Comparison of ENCODE assay signal across 9 cellular contexts in the genomic region with DNA sequence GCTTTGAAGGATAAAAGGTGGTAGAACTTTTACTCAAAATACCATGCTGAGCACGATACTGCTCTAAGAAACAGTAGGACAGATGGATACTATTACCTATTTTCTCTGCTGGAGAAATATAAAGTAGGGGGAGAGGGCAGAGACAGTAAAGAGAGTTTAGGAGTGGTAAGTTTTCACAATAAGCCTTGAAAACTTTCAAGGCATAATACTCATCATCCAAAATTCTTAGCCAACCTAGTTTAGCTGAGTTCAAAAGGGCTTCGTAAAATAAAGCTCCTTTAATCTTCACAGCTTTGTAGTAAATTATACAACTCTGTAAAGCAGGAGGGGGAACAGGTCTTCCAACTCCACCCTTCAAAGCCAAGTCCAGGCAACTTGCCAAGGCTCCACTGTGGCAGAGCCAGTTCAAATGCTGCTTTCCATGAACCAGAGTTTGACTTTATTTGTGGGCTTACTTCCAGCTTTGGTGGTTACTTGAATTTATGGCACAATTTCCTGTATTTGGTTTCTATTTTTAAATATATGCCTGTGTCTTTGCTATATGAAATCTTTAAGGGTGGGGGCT. TPM values are rescaled to one million over a fixed set of nuclear protein-coding genes. Genes with fewer than 3 reads are reported as not detected.
DNase-seq lines count a peak whose midpoint lies in the region; ATAC-seq, FAIRE-seq and TF ChIP-seq lines count a peak whose summit lies in the region.
"Had no signal": no experiment of that assay in that cellular context is flagged by ENCODE, and none has a peak within 500 bp of the region (broad histone marks: within the 10 kb centered on the region; RNA-seq: fewer than 3 reads in every experiment).

No MANE protein-coding gene starts in this region.

- TF ChIP-seq CTCF in PC-9 (conservative IDR thresholded peaks at IDR 0.05) (no peak), stomach (IDR thresholded peaks at IDR 0.05) (no peak)

- 0 out of 2 replicates have a peak, but pooled peaks cover 3% of the 10 kb centered on the region for H3K79me2 ChIP-seq in PC-9 (ENCODE audit: low read depth)

- no peak for FAIRE-seq in H54 (lab: Jason Lieb, UNC)

- peaks cover 5% of the 10 kb centered on the region; the same call in 1 of the 2 replicates for H4K20me1 ChIP-seq in PC-9 (ENCODE audit: insufficient read depth)

- intact Hi-C loops in PC-9 (cut with micrococcal nuclease; ENCODE audit: unreplicated experiment) = no loop called here
- intact Hi-C loops in head of caudate nucleus (cut with DNase I) = no loop called here
- intact Hi-C loops in stomach (cut with DNase I; ENCODE audit: low total_unique reads) = no loop called here

- H2AFZ ChIP-seq in PC-9 = no peak overlapping the region

- CTCF ChIA-PET in PC-9 (lab: Charles Lee) = no interaction called here

- POLR2A ChIA-PET in PC-9 (lab: Charles Lee; ENCODE audit: unreplicated experiment) = interaction anchor here (0.7 kb wide), 1 partner anchor 10 kb away, joined by 3 read pairs; no protein-coding TSS in a partner anchor

- DNase-seq in DMS 273 (lab: John Stamatoyannopoulos, UW; ENCODE audit: unreplicated experiment) (peak; percentile 78), DMS 273 treated with DMSO at 0.1 percent for 48 hours (lab: John Stamatoyannopoulos, UW) (no peak), PC-9 (peak; percentile 51 to 76), head of caudate nucleus (peak in 32 of 42 donors; percentile 21 to 75 (median 48)), stomach (peak; percentile 96), H54 (ENCODE audit: insufficient read length, low spot score) (no peak)
- no peak for DNase-seq in stimulated activated CD4-positive, alpha-beta T cell treated with anti-CD3 and anti-CD28 coated beads, Interleukin-2, amount 100 ng/mL, for 24 hours

- H3K27me3 ChIP-seq in PC-9 (ENCODE audit: insufficient read depth, low read depth) = no peaks in the 10 kb centered on the region
- H3K27me3 ChIP-seq in stomach = no peaks in the 10 kb centered on the region

- 20 to 42% (median 26%) methylated on average over 2 of the region's 2 CpGs for WGBS in stomach, 5 donors

- peaks cover 14% of the 10 kb centered on the region; the same call in 1 of the 2 replicates for H3F3A ChIP-seq in PC-9 (ENCODE audit: insufficient read depth, low read depth)

- H3K4me2 ChIP-seq in PC-9 = peak overlapping the region; percentile 26; the same call in 1 of the 2 replicates

- BruUV-seq in PC-9 (replicated peaks; lab: Mats Ljungman, UMichigan) = no TSS peak

- H3K4me3 ChIP-seq in PC-9 (no peak overlapping the region), stomach (no peak overlapping the region)

- H3K36me3 ChIP-seq in PC-9 (ENCODE audit: low read depth) (peaks cover 53% of the 10 kb centered on the region), stomach (peaks cover 61 to 100% (median 96%) of the 10 kb centered on the region in 4 donors)

- H3K27ac ChIP-seq in PC-9 (no peak overlapping the region), stomach (peak overlapping the region in 4 of 5 donors; percentile 11 to 64 (median 60))
- H3K27ac ChIP-seq: 22Rv1 had no signal

- peaks cover 10% of the 10 kb centered on the region; the same call in 1 of the 2 replicates for H3K4me1 ChIP-seq in PC-9 (replicated peaks; ENCODE audit: insufficient read depth)
- H3K4me1 ChIP-seq in stomach = peaks cover 24 to 58% (median 40%) of the 10 kb centered on the region in 4 donors

- H3K9me3 ChIP-seq in PC-9 (ENCODE audit: insufficient read depth, low read depth) (no peaks in the 10 kb centered on the region), stomach (no peaks in the 10 kb centered on the region)

- no peak for ATAC-seq in GM18505 (IDR thresholded peaks at IDR 0.05; ENCODE audit: unreplicated experiment)

- TF ChIP-seq EP300 in stomach (IDR thresholded peaks at IDR 0.05) = no peak

- H3K9me2 ChIP-seq in PC-9 (ENCODE audit: insufficient read depth) = no peaks in the 10 kb centered on the region

- no peak for TF ChIP-seq POLR2A in stomach (IDR thresholded peaks at IDR 0.05)
- TF ChIP-seq POLR2A in H54 (IDR thresholded peaks at IDR 0.05; ENCODE audit: low read depth, low read length) = no peak
- no peak for TF ChIP-seq POLR2A in GM18505 (IDR thresholded peaks at IDR 0.05; ENCODE audit: borderline replicate concordance, extremely low read depth, insufficient read depth, insufficient read length)

RNA-seq across cellular contexts. Expression of gene TEX38, which starts 15.5 kb away (rescaled TPM):
- total RNA-seq in PC-9 (2021) (0.45 TPM in 1 of 2 replicates, not detected in the other), stomach (not detected)
- polyA plus RNA-seq in stomach = not detected

RNA-seq across cellular contexts. Expression of gene ATPAF1, which starts 19.0 kb away (rescaled TPM):
- total RNA-seq in PC-9 (2021) (47.0 and 50.3 TPM in 2 replicates), stomach (10 to 100 TPM; 32.6 to 88.8 (median 49.0) TPM)
- polyA plus RNA-seq in stomach = 10 to 100 TPM; 36.5 to 39.6 (median 39.0) TPM

RNA-seq across cellular contexts. Expression of gene EFCAB14, which starts 31.7 kb away (rescaled TPM):
- total RNA-seq in PC-9 (2021) (71.1 and 95.4 TPM in 2 replicates), stomach (100 to 1,000 TPM in 3 of 5 donors, 10 to 100 TPM in 2; 45.5 to 164 (median 138) TPM)
- 10 to 100 TPM; 19.6 to 59.6 (median 37.2) TPM for polyA plus RNA-seq in stomach

Comparison
In these comparisons a context has a peak if more than half of its experiments do, and no peak if none do; other contexts are left out.
1. DNase-seq: peak in DMS 273 (single experiment), PC-9 (2 of 2), head of caudate nucleus (32 of 42) and stomach (single experiment); none in DMS 273 treated with DMSO at 0.1 percent for 48 hours (single experiment), stimulated activated CD4-positive, alpha-beta T cell treated with anti-CD3 and anti-CD28 coated beads, Interleukin-2, amount 100 ng/mL, for 24 hours (0 of 2) and H54 (single experiment).